Comparison of ENCODE assay signal across 8 cellular contexts in the genomic region with DNA sequence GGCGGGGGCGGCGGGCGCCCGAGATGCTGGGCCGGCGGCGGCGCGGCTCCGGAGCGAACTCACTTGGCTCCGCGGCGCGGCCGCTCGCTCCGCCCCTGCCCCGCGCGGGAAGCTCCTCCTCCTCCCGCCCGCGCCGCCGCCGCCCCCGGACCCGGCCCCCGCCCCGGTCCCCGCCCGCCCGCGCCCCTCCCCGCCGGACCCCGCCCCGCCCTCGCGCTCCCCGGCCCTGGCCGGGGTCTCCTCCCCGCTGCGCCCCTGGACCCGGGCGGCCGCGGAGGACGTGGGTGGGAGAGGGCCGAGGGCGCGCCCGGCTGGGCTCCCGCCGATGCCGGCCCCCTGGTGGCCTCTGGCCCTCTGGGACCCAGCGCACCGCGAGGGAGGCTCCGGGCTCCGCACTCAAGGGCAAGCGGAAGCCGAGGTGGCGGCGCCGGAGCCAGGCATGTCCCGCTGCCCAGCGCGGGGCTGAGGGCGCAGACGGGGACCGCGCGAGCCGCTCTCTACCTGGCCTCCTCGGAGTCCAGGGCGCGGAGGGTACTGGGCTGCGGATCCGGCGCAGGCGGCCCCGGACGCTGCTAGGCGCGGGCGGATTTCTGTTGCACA. TPM values are rescaled to one million over a fixed set of nuclear protein-coding genes. Genes with fewer than 3 reads are reported as not detected.
DNase-seq lines count a peak whose midpoint lies in the region; ATAC-seq and TF ChIP-seq lines count a peak whose summit lies in the region.

A gene with protein sequence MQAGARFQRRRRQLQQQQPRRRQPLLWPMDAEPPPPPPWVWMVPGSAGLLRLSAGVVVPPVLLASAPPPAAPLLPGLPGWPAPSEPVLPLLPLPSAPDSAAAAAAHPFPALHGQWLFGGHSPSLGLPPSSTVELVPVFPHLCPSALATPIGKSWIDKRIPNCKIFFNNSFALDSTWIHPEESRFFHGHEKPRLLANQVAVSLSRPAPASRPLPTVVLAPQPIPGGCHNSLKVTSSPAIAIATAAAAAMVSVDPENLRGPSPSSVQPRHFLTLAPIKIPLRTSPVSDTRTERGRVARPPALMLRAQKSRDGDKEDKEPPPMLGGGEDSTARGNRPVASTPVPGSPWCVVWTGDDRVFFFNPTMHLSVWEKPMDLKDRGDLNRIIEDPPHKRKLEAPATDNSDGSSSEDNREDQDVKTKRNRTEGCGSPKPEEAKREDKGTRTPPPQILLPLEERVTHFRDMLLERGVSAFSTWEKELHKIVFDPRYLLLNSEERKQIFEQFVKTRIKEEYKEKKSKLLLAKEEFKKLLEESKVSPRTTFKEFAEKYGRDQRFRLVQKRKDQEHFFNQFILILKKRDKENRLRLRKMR (minus strand): TSS at position 61 of the 600 bp plus-strand sequence. CDS start 86 bp downstream, outside the sequence.

- H3K4me1 Mint-ChIP-seq in MCF 10A (ENCODE audit: insufficient read depth, unreplicated experiment) = no peaks in the 10 kb centered on the region
- no peaks in the 10 kb centered on the region for H3K4me1 Mint-ChIP-seq in activated CD8-positive, alpha-beta T cell treated with anti-CD3 and anti-CD28 coated beads for 36 hours (ENCODE audit: low read depth)

- no peaks in the 10 kb centered on the region for H3K36me3 Mint-ChIP-seq in MCF 10A (ENCODE audit: insufficient read depth, unreplicated experiment)
- H3K36me3 Mint-ChIP-seq in activated CD8-positive, alpha-beta T cell treated with anti-CD3 and anti-CD28 coated beads for 36 hours (ENCODE audit: low read depth) = no peaks in the 10 kb centered on the region

- CTCF ChIA-PET in MCF 10A (lab: Yijun Ruan, JAX) = no interaction called here
- CTCF ChIA-PET in activated CD8-positive, alpha-beta T cell treated with anti-CD3 and anti-CD28 coated beads for 36 hours (lab: Charles Lee) = no interaction called here

- POLR2A ChIA-PET in MCF 10A (lab: Yijun Ruan, JAX) = no interaction called here
- POLR2A ChIA-PET in activated CD8-positive, alpha-beta T cell treated with anti-CD3 and anti-CD28 coated beads for 36 hours (lab: Charles Lee) = no interaction called here

- intact Hi-C loops in breast epithelium (cut with DNase I; ENCODE audit: low total_unique reads) = no loop called here
- intact Hi-C loops in MCF 10A (cut with micrococcal nuclease) = no loop called here
- intact Hi-C loops in activated CD8-positive, alpha-beta T cell treated with anti-CD3 and anti-CD28 coated beads for 36 hours (cut with micrococcal nuclease) = no loop called here
- intact Hi-C loops in upper lobe of right lung (cut with DNase I) = no loop called here

- DNase-seq in breast epithelium (ENCODE audit: low spot score in 2 of 2) (no peak), MCF 10A (ENCODE audit: unreplicated experiment) (no peak), left kidney (ENCODE audit: low read depth, low spot score) (peak; percentile 82), upper lobe of right lung (no peak), occipital lobe (lab: John Stamatoyannopoulos, UW) (no peak)
- peak; percentile 11 for DNase-seq in activated CD8-positive, alpha-beta T cell treated with anti-CD3 and anti-CD28 coated beads for 36 hours

- no peak within 1 kb of the TSS for H3K4me3 Mint-ChIP-seq in MCF 10A (ENCODE audit: unreplicated experiment)
- no peak within 1 kb of the TSS for H3K4me3 Mint-ChIP-seq in activated CD8-positive, alpha-beta T cell treated with anti-CD3 and anti-CD28 coated beads for 36 hours

- TF ChIP-seq POLR2A in breast epithelium (IDR thresholded peaks at IDR 0.05) = no peak

- no peak within 1 kb of the TSS for H3K27ac ChIP-seq in breast epithelium
- H3K27ac ChIP-seq in upper lobe of right lung = no peak within 1 kb of the TSS

- H3K27me3 ChIP-seq in breast epithelium = peaks cover 0 to 65% of the 10 kb centered on the region in 2 donors
- H3K27me3 ChIP-seq in upper lobe of right lung = peaks cover 64% of the 10 kb centered on the region

- BruUV-seq in MCF 10A (replicated peaks; lab: Mats Ljungman, UMichigan) = no TSS peak

- H3K9me3 Mint-ChIP-seq in MCF 10A (ENCODE audit: unreplicated experiment) = peaks cover 23% of the 10 kb centered on the region
- H3K9me3 Mint-ChIP-seq in activated CD8-positive, alpha-beta T cell treated with anti-CD3 and anti-CD28 coated beads for 36 hours = no peaks in the 10 kb centered on the region

- H3K27me3 Mint-ChIP-seq in MCF 10A (ENCODE audit: insufficient read depth, unreplicated experiment) = no peaks in the 10 kb centered on the region
- H3K27me3 Mint-ChIP-seq in activated CD8-positive, alpha-beta T cell treated with anti-CD3 and anti-CD28 coated beads for 36 hours = peaks cover 43% of the 10 kb centered on the region

- H3K9me3 ChIP-seq in breast epithelium = no peaks in the 10 kb centered on the region
- no peaks in the 10 kb centered on the region for H3K9me3 ChIP-seq in upper lobe of right lung

- H3K4me3 ChIP-seq in breast epithelium = peak within 1 kb of the TSS in 2 of 3 donors; percentile 41 to 53
- H3K4me3 ChIP-seq in upper lobe of right lung = no peak within 1 kb of the TSS

- H3K4me1 ChIP-seq in breast epithelium (peaks cover 0 to 6% of the 10 kb centered on the region in 2 donors), upper lobe of right lung (no peaks in the 10 kb centered on the region)

- peak; percentile 53 for ATAC-seq in activated CD8-positive, alpha-beta T cell treated with anti-CD3 and anti-CD28 coated beads for 36 hours
- ATAC-seq in upper lobe of right lung (peak; percentile 50), GM19455 (IDR thresholded peaks at IDR 0.05; ENCODE audit: unreplicated experiment) (no peak), GM21717 (IDR thresholded peaks at IDR 0.05; ENCODE audit: unreplicated experiment) (no peak)

- H3K36me3 ChIP-seq in breast epithelium = no peaks in the 10 kb centered on the region
- H3K36me3 ChIP-seq in upper lobe of right lung = no peaks in the 10 kb centered on the region

- TF ChIP-seq CTCF in breast epithelium (IDR thresholded peaks at IDR 0.05) = no peak
- TF ChIP-seq CTCF in MCF 10A (IDR thresholded peaks at IDR 0.05; ENCODE audit: unreplicated experiment) = no peak
- no peak for TF ChIP-seq CTCF in activated CD8-positive, alpha-beta T cell treated with anti-CD3 and anti-CD28 coated beads for 36 hours (IDR thresholded peaks at IDR 0.05)
- TF ChIP-seq CTCF in upper lobe of right lung (IDR thresholded peaks at IDR 0.05) = no peak

- H3K27ac Mint-ChIP-seq in MCF 10A (ENCODE audit: low read depth, unreplicated experiment) = no peak within 1 kb of the TSS
- no peak within 1 kb of the TSS for H3K27ac Mint-ChIP-seq in activated CD8-positive, alpha-beta T cell treated with anti-CD3 and anti-CD28 coated beads for 36 hours

RNA-seq across cellular contexts. Expression of the gene that starts here (rescaled TPM):
- total RNA-seq in breast epithelium (under 1 TPM in 2 of 3 donors, not detected in 1; under 0.01 to 0.88 TPM), MCF 10A (2022) (not detected in 2 replicates), upper lobe of right lung (not detected), occipital lobe (1.6 TPM)
- total RNA-seq in activated CD8-positive, alpha-beta T cell treated with anti-CD3 and anti-CD28 coated beads for 36 hours = not detected

Comparison
In these comparisons a context has a peak if more than half of its experiments do, and no peak if none do; other contexts are left out.
1. Peak in DNase-seq and ATAC-seq in activated CD8-positive, alpha-beta T cell treated with anti-CD3 and anti-CD28 coated beads for 36 hours; RNA of the gene not detected or under 1 TPM.
2. Peak in ATAC-seq in upper lobe of right lung; RNA of the gene not detected or under 1 TPM.